Comparison of ENCODE assay signal across 20 cellular contexts in genomic region chr3:84304214-84304613, GRCh38.
"Had no signal": no experiment of that assay in that cellular context is flagged by ENCODE, and none has a peak within 500 bp of the region (broad histone marks: within the 10 kb centered on the region; RNA-seq: fewer than 3 reads in every experiment).

No MANE protein-coding gene starts in this region.

- H3K4me1 ChIP-seq: esophagus muscularis mucosa, foreskin keratinocyte, gastroesophageal sphincter, heart right ventricle, left lung, lower lobe of right lung had no signal

- H3K36me3 Mint-ChIP-seq: mesothelial cell of epicardium had no signal

- H3K9me3 ChIP-seq: esophagus muscularis mucosa, gastroesophageal sphincter, left lung, lower lobe of right lung had no signal

- H3K27ac Mint-ChIP-seq: mesothelial cell of epicardium had no signal

- FAIRE-seq: endothelial cell of umbilical vein, islet of Langerhans, keratinocyte had no signal

- ATAC-seq: foreskin keratinocyte, gastroesophageal sphincter, heart right ventricle, left cardiac atrium, left lung, left ventricle myocardium superior, lower lobe of right lung, mucosa of descending colon had no signal

- DNase-seq: dermis blood vessel endothelial cell; dorsolateral prefrontal cortex; effector CD4-positive, alpha-beta T cell; effector memory CD4-positive, alpha-beta T cell; foreskin keratinocyte; heart right ventricle; hippocampal formation; left cardiac atrium; left ventricle myocardium superior; lower lobe of right lung; mesenchymal stem cell; mucosa of descending colon had no signal

- H3K9me3 Mint-ChIP-seq: mesothelial cell of epicardium had no signal

- H3K4me3 ChIP-seq: coronary artery, dorsolateral prefrontal cortex, esophagus muscularis mucosa, gastroesophageal sphincter, heart right ventricle, left lung, lower lobe of right lung, mucosa of descending colon had no signal

- H3K4me3 Mint-ChIP-seq: mesothelial cell of epicardium had no signal

- H3K36me3 ChIP-seq: esophagus muscularis mucosa, gastroesophageal sphincter, heart right ventricle, left lung, lower lobe of right lung had no signal

- H3K27ac ChIP-seq: coronary artery, dorsolateral prefrontal cortex, esophagus muscularis mucosa, foreskin keratinocyte, gastroesophageal sphincter, heart right ventricle, left lung, lower lobe of right lung had no signal

- H3K27me3 ChIP-seq: dorsolateral prefrontal cortex, esophagus muscularis mucosa, foreskin keratinocyte, gastroesophageal sphincter, heart right ventricle, left lung had no signal

- H3K4me1 Mint-ChIP-seq: mesothelial cell of epicardium had no signal
